9 cellular contexts compared by ENCODE assay signal in the genomic region with DNA sequence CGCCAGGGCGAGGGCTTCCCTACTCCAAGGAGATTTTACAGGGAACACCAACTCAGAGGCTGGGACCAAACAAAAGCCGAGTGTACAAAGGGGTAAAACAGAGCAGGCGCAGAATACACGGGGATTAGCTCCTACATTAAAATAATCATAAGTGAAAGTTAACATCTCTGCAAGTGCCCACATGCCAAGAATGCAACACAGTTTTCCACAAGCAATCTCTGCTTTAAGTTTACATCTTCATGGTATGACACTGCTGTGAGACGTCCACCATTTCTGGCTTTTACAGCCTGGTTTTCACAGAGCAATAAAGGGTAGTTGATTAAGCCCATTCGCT. TPM values are rescaled to one million over a fixed set of nuclear protein-coding genes. Genes with fewer than 3 reads are reported as not detected.
DNase-seq lines count a peak whose midpoint lies in the region; ATAC-seq and TF ChIP-seq lines count a peak whose summit lies in the region.
"Had no signal": no experiment of that assay in that cellular context is flagged by ENCODE, and none has a peak within 500 bp of the region (broad histone marks: within the 10 kb centered on the region; RNA-seq: fewer than 3 reads in every experiment).

No MANE protein-coding gene starts in this region.

- H3K27me3 ChIP-seq in cardiac muscle cell, result peaks cover 51% of the 10 kb centered on the region
- peaks cover 17% of the 10 kb centered on the region for H3K27me3 ChIP-seq in endodermal cell (ENCODE audit: control insufficient read depth, insufficient read depth, low read length, poor library complexity, severe bottlenecking)
- H3K27me3 ChIP-seq in muscle layer of duodenum (ENCODE audit: low read depth, low read length), result peaks cover 7% of the 10 kb centered on the region

- intact Hi-C loops in cardiac septum (cut with DNase I), result loop anchor here (5.0 to 10.0 kb wide), 2 partner anchors 96 to 197 kb away; no protein-coding TSS in a partner anchor

- H3K4me1 Mint-ChIP-seq in endodermal cell, result peaks cover 6% of the 10 kb centered on the region

- ATAC-seq in stimulated activated naive CD8-positive, alpha-beta T cell treated with anti-CD3 and anti-CD28 coated beads, Interleukin-15, Interleukin-2, amounts not matched to agents 100 U/mL and 50 U/mL, for 24 hours, result no peak

- H3K27me3 Mint-ChIP-seq in endodermal cell (ENCODE audit: insufficient read depth), result peaks cover 24% of the 10 kb centered on the region

- 31% methylated on average over 7 of the region's 7 CpGs; no CpG with 5 or more reads in 1 of the 2 experiments for WGBS in endodermal cell (ENCODE audit: insufficient coverage in 1 of 2, insufficient read length in 1 of 2), 2 experiments

- H3K36me3 Mint-ChIP-seq in endodermal cell (ENCODE audit: low read depth), result no peaks in the 10 kb centered on the region

- H3K27ac ChIP-seq in cardiac muscle cell (no peak overlapping the region), endodermal cell (ENCODE audit: low read depth, low read length) (peak overlapping the region; percentile 73), muscle layer of duodenum (ENCODE audit: low read length) (peak overlapping the region; percentile 85)

- H3K9ac ChIP-seq in endodermal cell (ENCODE audit: extremely low read depth, low read length, poor library complexity, severe bottlenecking), result peak overlapping the region; percentile 33

- no peaks in the 10 kb centered on the region for H3K9me3 ChIP-seq in cardiac muscle cell (ENCODE audit: low read depth)
- no peaks in the 10 kb centered on the region for H3K9me3 ChIP-seq in endodermal cell (ENCODE audit: control insufficient read depth, low read length)
- H3K9me3 ChIP-seq in muscle layer of duodenum (ENCODE audit: control insufficient read depth in 1 of 2, low read length in 2 of 2), result no peaks in the 10 kb centered on the region

- TF ChIP-seq CTCF in cardiac muscle cell (IDR thresholded peaks at IDR 0.05; ENCODE audit: low read depth, low read length), result no peak
- no peak for TF ChIP-seq CTCF in endodermal cell (conservative IDR thresholded peaks at IDR 0.05)

- no peak for DNase-seq in cardiac muscle cell (ENCODE audit: low read depth in 1 of 2, low spot score in 1 of 2)
- no peak for DNase-seq in cardiac septum (ENCODE audit: low spot score)
- DNase-seq in endodermal cell, result no peak
- DNase-seq in central memory CD4-positive, alpha-beta T cell, result no peak
- no peak for DNase-seq in stimulated activated naive CD8-positive, alpha-beta T cell treated with anti-CD3 and anti-CD28 coated beads, Interleukin-15, Interleukin-2, amounts not matched to agents 100 U/mL and 50 U/mL, for 24 hours
- no peak for DNase-seq in NCI-H82 treated with DMSO at 0.1 percent for 48 hours (lab: John Stamatoyannopoulos, UW; ENCODE audit: unreplicated experiment)
- no peak for DNase-seq in SHP77 treated with DMSO at 0.1 percent for 48 hours (lab: John Stamatoyannopoulos, UW)

- no peaks in the 10 kb centered on the region for H3K36me3 ChIP-seq in cardiac muscle cell
- H3K36me3 ChIP-seq in endodermal cell (ENCODE audit: control insufficient read depth, insufficient read depth, low read length), result no peaks in the 10 kb centered on the region
- peaks cover 0 to 5% of the 10 kb centered on the region in 2 donors for H3K36me3 ChIP-seq in muscle layer of duodenum (ENCODE audit: control insufficient read depth in 1 of 2, insufficient read depth in 2 of 2, low read length in 2 of 2)

- H3K27ac Mint-ChIP-seq in endodermal cell, result peak overlapping the region; percentile 62

- no peaks in the 10 kb centered on the region for H3K9me3 Mint-ChIP-seq in endodermal cell

- H3K4me1 ChIP-seq in cardiac muscle cell (ENCODE audit: low read depth), result no peaks in the 10 kb centered on the region
- no peaks in the 10 kb centered on the region for H3K4me1 ChIP-seq in endodermal cell (ENCODE audit: control insufficient read depth, insufficient read depth, low read length)
- H3K4me1 ChIP-seq in muscle layer of duodenum (ENCODE audit: control insufficient read depth in 1 of 2, insufficient read depth in 2 of 2, low read length in 2 of 2), result peaks cover 3 to 5% of the 10 kb centered on the region in 2 donors

- H3K4me3 Mint-ChIP-seq in endodermal cell, result peak overlapping the region; percentile 59

- H3K4me3 ChIP-seq in cardiac muscle cell (peak overlapping the region; percentile 65), endodermal cell (ENCODE audit: low read length) (peak overlapping the region; percentile 79), muscle layer of duodenum (ENCODE audit: low read depth in 1 of 2, low read length in 2 of 2) (peak overlapping the region; percentile 77 to 92)

RNA-seq across cellular contexts. Expression of gene VGLL3, which starts 0.5 kb away (rescaled TPM):
- total RNA-seq in cardiac muscle cell, result 0.04 and 0.06 TPM in 2 replicates
- 0.04 and 0.29 TPM in 2 replicates for polyA plus RNA-seq in cardiac muscle cell
- total RNA-seq in cardiac septum, result 5.2 TPM
- 1 to 10 TPM in 1 of 2 donors, under 1 TPM in 1; 0.44 to 1.8 TPM for total RNA-seq in endodermal cell
- 9.9 TPM for polyA plus RNA-seq in endodermal cell (2013, experiment 1 of 2)
- polyA plus RNA-seq in endodermal cell (2013, experiment 2 of 2), result 6.4 TPM
- total RNA-seq: T-helper 2 cell treated with Interferon-gamma antibody and Interleukin-4, amounts not matched to agents 100 ng/mL and 5 ng/mL, for 36 hours had no signal
